ENCODE assay signal across 11 cellular contexts in the genomic region with DNA sequence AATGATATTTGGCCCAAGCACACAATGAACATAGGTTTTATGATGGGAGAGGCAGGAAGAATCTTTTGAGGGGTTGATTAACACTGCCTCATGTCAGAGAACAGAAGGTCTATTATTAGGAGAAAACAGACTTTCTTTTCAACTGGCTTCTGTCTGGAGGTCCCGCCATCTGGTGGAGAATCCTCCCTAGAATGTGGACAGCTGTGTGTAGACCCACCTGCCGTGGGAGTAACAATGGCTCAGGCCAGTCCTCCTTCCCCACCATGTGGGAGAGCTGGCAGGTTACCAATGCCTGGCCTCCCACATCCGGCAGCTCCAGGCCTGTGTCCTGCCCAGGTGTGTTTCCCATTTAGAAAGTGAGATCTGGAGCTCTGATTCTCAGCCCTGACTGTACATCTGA.
DNase-seq lines count a peak whose midpoint lies in the region; ATAC-seq, FAIRE-seq and TF ChIP-seq lines count a peak whose summit lies in the region.
"Had no signal": no experiment of that assay in that cellular context is flagged by ENCODE, and none has a peak within 500 bp of the region (broad histone marks: within the 10 kb centered on the region; RNA-seq: fewer than 3 reads in every experiment).

No MANE protein-coding gene starts in this region.

- TF ChIP-seq POLR2A in HepG2 (IDR thresholded peaks at IDR 0.05; ENCODE audit: insufficient read depth in 1 of 2, low read depth in 2 of 2, low read length in 2 of 2) = no peak
- TF ChIP-seq POLR2A in tibial nerve (IDR thresholded peaks at IDR 0.05) = no peak

- H3K27ac ChIP-seq in mammary epithelial cell (ENCODE audit: insufficient read depth, low read depth, low read length) (peak overlapping the region; percentile 92), HepG2 (ENCODE audit: extremely low read length, insufficient read depth, low read length) (peak overlapping the region; percentile 72), tibial nerve (peak overlapping the region in 2 of 4 donors; percentile 31 to 45)

- ATAC-seq in HepG2 (peak; percentile 73), HG02973 (IDR thresholded peaks at IDR 0.05; ENCODE audit: unreplicated experiment) (no peak)
- ATAC-seq in stimulated activated naive CD8-positive, alpha-beta T cell treated with anti-CD3 and anti-CD28 coated beads, Interleukin-15, Interleukin-2, amounts not matched to agents 100 U/mL and 50 U/mL, for 24 hours = no peak

- BruUV-seq in mammary epithelial cell (replicated peaks; lab: Mats Ljungman, UMichigan) = no TSS peak
- BruUV-seq in HepG2 (replicated peaks; lab: Mats Ljungman, UMichigan) = no TSS peak

- TF ChIP-seq RAD21 in HepG2 (CRISPR knock-in tag; IDR thresholded peaks at IDR 0.05) = no peak

- FAIRE-seq in HepG2 (lab: Jason Lieb, UNC) = peak; percentile 82
- no peak for FAIRE-seq in GM19239 (lab: Jason Lieb, UNC)
- FAIRE-seq: GM12892 had no signal

- H3K4me2 ChIP-seq in mammary epithelial cell (ENCODE audit: insufficient read depth, low read depth, low read length) (peak overlapping the region; percentile 56), HepG2 (ENCODE audit: low read depth, low read length) (peak overlapping the region; percentile 66)

- TF ChIP-seq CTCF in mammary epithelial cell (conservative IDR thresholded peaks at IDR 0.05 in 1 of 2, IDR thresholded peaks at IDR 0.05 in 1 of 2; ENCODE audit: extremely low read depth in 1 of 2, insufficient read depth in 1 of 2, low read depth in 1 of 2, low read length in 2 of 2) = peak; percentile 25 to 30
- peak; percentile 62 for TF ChIP-seq CTCF in HepG2 (CRISPR knock-in tag; IDR thresholded peaks at IDR 0.05)
- no peak for TF ChIP-seq CTCF in tibial nerve (IDR thresholded peaks at IDR 0.05)

- in situ Hi-C loops in mammary epithelial cell (cut with MboI; ENCODE audit: low sequenced_read_pairs in 2 of 2) = no loop called here
- in situ Hi-C loops in HepG2 (cut with HindIII; ENCODE audit: extremely low pct_ligation_motif_present, low pct_unique_long_range_greater_than_20kb) = no loop called here

- POLR2A ChIA-PET in HepG2 (lab: Yijun Ruan, JAX) = interaction anchor here (1.3 to 1.7 kb wide), 2 partner anchors 33 to 173 kb away, joined by 3 to 4 read pairs; no protein-coding TSS in a partner anchor

- H3K27me3 ChIP-seq in mammary epithelial cell (ENCODE audit: insufficient read depth, low read length) (no peaks in the 10 kb centered on the region), HepG2 (ENCODE audit: control insufficient read depth in 1 of 2, insufficient read depth in 2 of 2, low read length in 2 of 2) (no peaks in the 10 kb centered on the region; a peak in 1 of 5 replicates), tibial nerve (no peaks in the 10 kb centered on the region)

- intact Hi-C loops in mammary epithelial cell (cut with micrococcal nuclease) = loop anchor here (1.0 kb wide), 1 partner anchor 26 kb away; no protein-coding TSS in a partner anchor
- intact Hi-C loops in HepG2 (cut with micrococcal nuclease; ENCODE audit: unreplicated experiment) = loop anchor here (1.0 kb wide), 1 partner anchor 404 kb away; no protein-coding TSS in a partner anchor

- H3K79me2 ChIP-seq in mammary epithelial cell (ENCODE audit: insufficient read depth, low read length) (no peaks in the 10 kb centered on the region), HepG2 (ENCODE audit: insufficient read depth, low read length) (no peaks in the 10 kb centered on the region)

- H3K4me3 ChIP-seq in mammary epithelial cell (replicated peaks in 1 of 3; ENCODE audit: insufficient read depth in 1 of 3, low read depth in 2 of 3, low read length in 3 of 3) (no peak overlapping the region), HepG2 (replicated peaks in 1 of 3; ENCODE audit: insufficient read depth in 1 of 3, low read depth in 2 of 3, low read length in 3 of 3) (peak overlapping the region in 1 of 3 experiments; percentile 30; a peak in 2 of 6 replicates), tibial nerve (no peak overlapping the region)

- dilution Hi-C loops in mammary epithelial cell (cut with HindIII; ENCODE audit: low sequenced_read_pairs) = loop anchor here (5.0 kb wide), 1 partner anchor 47 kb away; no protein-coding TSS in a partner anchor

- WGBS in mammary epithelial cell (ENCODE audit: low coverage, missing lambda C conversion rate) = 0% methylated on average over 3 of the region's 3 CpGs
- WGBS in HepG2 (ENCODE audit: low lambda C conversion rate) = 10% methylated on average over 2 of the region's 3 CpGs
- 19 to 27% methylated on average over 3 of the region's 3 CpGs for WGBS in tibial nerve, 2 donors

- no peaks in the 10 kb centered on the region for H3K36me3 ChIP-seq in mammary epithelial cell (ENCODE audit: insufficient read depth, low read length)
- H3K36me3 ChIP-seq in HepG2 (replicated peaks in 1 of 2; ENCODE audit: control insufficient read depth in 1 of 2, insufficient read depth in 2 of 2, low read length in 2 of 2) = no peaks in the 10 kb centered on the region
- no peaks in the 10 kb centered on the region for H3K36me3 ChIP-seq in tibial nerve

- DNase-seq in COLO829 (ENCODE audit: low spot score) = peak; percentile 61
- peak; percentile 35 for DNase-seq in NCI-H1694 treated with DMSO at 0.1 percent for 48 hours (lab: John Stamatoyannopoulos, UW)
- peak; percentile 96 for DNase-seq in mammary epithelial cell
- DNase-seq in HepG2 (ENCODE audit: low spot score) = peak; percentile 52
- no peak for DNase-seq in GM19239 (ENCODE audit: insufficient read length, low spot score)
- no peak for DNase-seq in stimulated activated naive CD8-positive, alpha-beta T cell treated with anti-CD3 and anti-CD28 coated beads, Interleukin-15, Interleukin-2, amounts not matched to agents 100 U/mL and 50 U/mL, for 24 hours
- DNase-seq in tibial nerve (ENCODE audit: low spot score in 2 of 2) = no peak
- DNase-seq: cortex of kidney, hippocampal formation had no signal

- no peak for TF ChIP-seq EP300 in HepG2 (IDR thresholded peaks at IDR 0.05; ENCODE audit: low read depth in 2 of 2, low read length in 2 of 2)
- TF ChIP-seq EP300 in HepG2 (CRISPR knock-in tag; IDR thresholded peaks at IDR 0.05; ENCODE audit: borderline replicate concordance) = no peak
- no peak for TF ChIP-seq EP300 in tibial nerve (IDR thresholded peaks at IDR 0.05)

- peak overlapping the region; percentile 53 for H3K9ac ChIP-seq in mammary epithelial cell (ENCODE audit: insufficient read depth, low read length)
- no peak overlapping the region for H3K9ac ChIP-seq in HepG2 (ENCODE audit: insufficient read depth, low read depth, low read length)

- no peaks in the 10 kb centered on the region for H3K9me3 ChIP-seq in mammary epithelial cell (replicated peaks; ENCODE audit: insufficient read depth, low read length)
- H3K9me3 ChIP-seq in HepG2 (ENCODE audit: low read length) = no peaks in the 10 kb centered on the region
- H3K9me3 ChIP-seq in tibial nerve = no peaks in the 10 kb centered on the region

- H4K20me1 ChIP-seq in mammary epithelial cell (ENCODE audit: insufficient read depth, low read length) (no peaks in the 10 kb centered on the region), HepG2 (ENCODE audit: insufficient read depth, low read length) (no peaks in the 10 kb centered on the region)

- H2AFZ ChIP-seq in mammary epithelial cell (ENCODE audit: low read depth, low read length) = peak overlapping the region; percentile 61
- H2AFZ ChIP-seq in HepG2 (ENCODE audit: low read length) = no peak overlapping the region

- CTCF ChIA-PET in mammary epithelial cell (lab: Charles Lee; ENCODE audit: low non-redundant PET) = interaction anchor here (0.7 kb wide), 1 partner anchor 136 kb away, joined by 3 read pairs; no protein-coding TSS in a partner anchor
- CTCF ChIA-PET in HepG2 (lab: Yijun Ruan, JAX; ENCODE audit: low intra/inter-chr PET ratio, low total read pairs) = no interaction called here

- peaks cover 27% of the 10 kb centered on the region for H3K4me1 ChIP-seq in mammary epithelial cell (ENCODE audit: insufficient read depth, low read length)
- H3K4me1 ChIP-seq in HepG2 (ENCODE audit: insufficient read depth, low read length) = peaks cover 44% of the 10 kb centered on the region
- H3K4me1 ChIP-seq in tibial nerve = no peaks in the 10 kb centered on the region

TF ChIP-seq in HepG2, 621 proteins besides CTCF, POLR2A, EP300 and RAD21 (continues in another document):
- TF ChIP-seq, protein P1, sequence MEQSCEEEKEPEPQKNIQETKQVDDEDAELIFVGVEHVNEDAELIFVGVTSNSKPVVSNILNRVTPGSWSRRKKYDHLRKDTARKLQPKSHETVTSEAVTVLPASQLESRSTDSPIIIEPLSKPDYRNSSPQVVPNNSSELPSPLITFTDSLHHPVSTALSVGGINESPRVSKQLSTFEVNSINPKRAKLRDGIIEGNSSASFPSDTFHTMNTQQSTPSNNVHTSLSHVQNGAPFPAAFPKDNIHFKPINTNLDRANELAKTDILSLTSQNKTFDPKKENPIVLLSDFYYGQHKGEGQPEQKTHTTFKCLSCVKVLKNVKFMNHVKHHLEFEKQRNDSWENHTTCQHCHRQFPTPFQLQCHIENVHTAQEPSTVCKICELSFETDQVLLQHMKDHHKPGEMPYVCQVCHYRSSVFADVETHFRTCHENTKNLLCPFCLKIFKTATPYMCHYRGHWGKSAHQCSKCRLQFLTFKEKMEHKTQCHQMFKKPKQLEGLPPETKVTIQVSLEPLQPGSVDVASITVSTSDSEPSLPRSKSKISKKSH (CRISPR knock-in tag; IDR thresholded peaks at IDR 0.05; ENCODE audit: borderline replicate concordance) = 0 out of 2 replicates have a peak, but pooled peaks have one; percentile 55
- TF ChIP-seq MBNL3 (CRISPR knock-in tag; conservative IDR thresholded peaks at IDR 0.05) (no peak), YEATS4 (CRISPR knock-in tag; IDR thresholded peaks at IDR 0.05; ENCODE audit: borderline replicate concordance) (peak; percentile 50; the same call in 1 of the 2 replicates), ZIK1 (CRISPR knock-in tag; IDR thresholded peaks at IDR 0.05; ENCODE audit: borderline replicate concordance, low read depth) (no peak), ZNF569 (CRISPR knock-in tag; IDR thresholded peaks at IDR 0.05; ENCODE audit: borderline replicate concordance) (no peak), ZNF205 (CRISPR knock-in tag; IDR thresholded peaks at IDR 0.05) (no peak), ZFY (CRISPR knock-in tag; IDR thresholded peaks at IDR 0.05) (peak; percentile 37; the same call in 1 of the 2 replicates), ZMYM4 (CRISPR knock-in tag; IDR thresholded peaks at IDR 0.05) (no peak; the same call in 1 of the 2 replicates), ZBTB42 (CRISPR knock-in tag; IDR thresholded peaks at IDR 0.05) (0 out of 2 replicates have a peak, but pooled peaks have one; percentile 29)

Comparison
In these comparisons a context has a peak if more than half of its experiments do, and no peak if none do; other contexts are left out.
1. DNase-seq: peak in COLO829 (single experiment), NCI-H1694 treated with DMSO at 0.1 percent for 48 hours (single experiment), mammary epithelial cell (single experiment) and HepG2 (single experiment); none in GM19239 (single experiment), stimulated activated naive CD8-positive, alpha-beta T cell treated with anti-CD3 and anti-CD28 coated beads, Interleukin-15, Interleukin-2, amounts not matched to agents 100 U/mL and 50 U/mL, for 24 hours (single experiment) and tibial nerve (0 of 2).
2. CTCF ChIP-seq: peak in mammary epithelial cell (2 of 2) and HepG2 (single experiment); none in tibial nerve (0 of 5).